In genomic region chr7:130732980-130733865, GRCh38 we compare ENCODE assay signal across 9 cellular contexts. TPM values are rescaled to one million over a fixed set of nuclear protein-coding genes. Genes with fewer than 3 reads are reported as not detected.
DNase-seq lines count a peak whose midpoint lies in the region; ATAC-seq and TF ChIP-seq lines count a peak whose summit lies in the region.
"Had no signal": no experiment of that assay in that cellular context is flagged by ENCODE, and none has a peak within 500 bp of the region (broad histone marks: within the 10 kb centered on the region; RNA-seq: fewer than 3 reads in every experiment).

No MANE protein-coding gene starts in this region.

- H3K27me3 Mint-ChIP-seq in T-helper 2 cell treated with Interferon-gamma antibody and Interleukin-4, amounts not matched to agents 5 μg/mL and 100 μg/mL, for 36 hours (ENCODE audit: low read depth) = peaks cover 76% of the 10 kb centered on the region
- peaks cover 81 to 84% of the 10 kb centered on the region in 2 donors for H3K27me3 Mint-ChIP-seq in effector memory CD8-positive, alpha-beta T cell
- H3K27me3 Mint-ChIP-seq in natural killer cell treated with Interleukin-12 subunit alpha and Interleukin-12 subunit beta and Interleukin-15 and Interleukin-18, amount 100 ng/mL, for 72 hours = peaks cover 59 to 80% of the 10 kb centered on the region in 2 donors

- no peak for DNase-seq in T-helper 2 cell treated with Interferon-gamma antibody and Interleukin-4, amounts not matched to agents 5 μg/mL and 100 μg/mL, for 36 hours (ENCODE audit: low spot score)
- no peak for DNase-seq in effector memory CD8-positive, alpha-beta T cell
- DNase-seq in natural killer cell treated with Interleukin-12 subunit alpha and Interleukin-12 subunit beta and Interleukin-15 and Interleukin-18, amount 100 ng/mL, for 72 hours (ENCODE audit: low spot score) = no peak
- DNase-seq in caudate nucleus (lab: John Stamatoyannopoulos, UW) = no peak
- DNase-seq in NAMALWA (ENCODE audit: low spot score) = no peak
- no peak for DNase-seq in OCI-M1 (lab: John Stamatoyannopoulos, UW)

- peak overlapping the region; percentile 71 for H3K4me3 Mint-ChIP-seq in T-helper 2 cell treated with Interferon-gamma antibody and Interleukin-4, amounts not matched to agents 5 μg/mL and 100 μg/mL, for 36 hours
- H3K4me3 Mint-ChIP-seq in effector memory CD8-positive, alpha-beta T cell = peak overlapping the region; percentile 78 to 85
- peak overlapping the region; percentile 75 for H3K4me3 Mint-ChIP-seq in natural killer cell treated with Interleukin-12 subunit alpha and Interleukin-12 subunit beta and Interleukin-15 and Interleukin-18, amount 100 ng/mL, for 72 hours

- peak; percentile 55 for ATAC-seq in HG02798 (IDR thresholded peaks at IDR 0.05; ENCODE audit: poor library complexity, unreplicated experiment)
- peak; percentile 58 for ATAC-seq in effector memory CD8-positive, alpha-beta T cell (replicated peaks)
- peak in 1 of 2 donors; percentile 55 for ATAC-seq in natural killer cell treated with Interleukin-12 subunit alpha and Interleukin-12 subunit beta and Interleukin-15 and Interleukin-18, amount 100 ng/mL, for 72 hours

- no peak overlapping the region for H3K27ac Mint-ChIP-seq in T-helper 2 cell treated with Interferon-gamma antibody and Interleukin-4, amounts not matched to agents 5 μg/mL and 100 μg/mL, for 36 hours
- H3K27ac Mint-ChIP-seq in effector memory CD8-positive, alpha-beta T cell = no peak overlapping the region
- H3K27ac Mint-ChIP-seq in natural killer cell treated with Interleukin-12 subunit alpha and Interleukin-12 subunit beta and Interleukin-15 and Interleukin-18, amount 100 ng/mL, for 72 hours = no peak overlapping the region

- peaks cover 2% of the 10 kb centered on the region for H3K36me3 Mint-ChIP-seq in T-helper 2 cell treated with Interferon-gamma antibody and Interleukin-4, amounts not matched to agents 5 μg/mL and 100 μg/mL, for 36 hours (ENCODE audit: low read depth)
- H3K36me3 Mint-ChIP-seq in effector memory CD8-positive, alpha-beta T cell (ENCODE audit: insufficient read depth) = peaks cover 14% of the 10 kb centered on the region
- H3K36me3 Mint-ChIP-seq in natural killer cell treated with Interleukin-12 subunit alpha and Interleukin-12 subunit beta and Interleukin-15 and Interleukin-18, amount 100 ng/mL, for 72 hours = peaks cover 11% of the 10 kb centered on the region

- H3K27ac ChIP-seq in C4-2B = no peak overlapping the region
- no peak overlapping the region for H3K27ac ChIP-seq in caudate nucleus (ENCODE audit: low read depth, low read length)

- TF ChIP-seq CTCF in C4-2B (conservative IDR thresholded peaks at IDR 0.05) = peak; percentile 56

- H3K4me1 Mint-ChIP-seq in T-helper 2 cell treated with Interferon-gamma antibody and Interleukin-4, amounts not matched to agents 5 μg/mL and 100 μg/mL, for 36 hours (ENCODE audit: low read depth) = peaks cover 5% of the 10 kb centered on the region
- peaks cover 0 to 8% of the 10 kb centered on the region in 2 donors for H3K4me1 Mint-ChIP-seq in effector memory CD8-positive, alpha-beta T cell (ENCODE audit: low read depth in 2 of 2)
- H3K4me1 Mint-ChIP-seq in natural killer cell treated with Interleukin-12 subunit alpha and Interleukin-12 subunit beta and Interleukin-15 and Interleukin-18, amount 100 ng/mL, for 72 hours (ENCODE audit: low read depth in 2 of 2) = peaks cover 3 to 5% of the 10 kb centered on the region in 2 donors

- H3K9me3 Mint-ChIP-seq in T-helper 2 cell treated with Interferon-gamma antibody and Interleukin-4, amounts not matched to agents 5 μg/mL and 100 μg/mL, for 36 hours = peaks cover 15% of the 10 kb centered on the region
- no peaks in the 10 kb centered on the region for H3K9me3 Mint-ChIP-seq in effector memory CD8-positive, alpha-beta T cell
- no peaks in the 10 kb centered on the region for H3K9me3 Mint-ChIP-seq in natural killer cell treated with Interleukin-12 subunit alpha and Interleukin-12 subunit beta and Interleukin-15 and Interleukin-18, amount 100 ng/mL, for 72 hours

RNA-seq across cellular contexts. Expression of gene KLF14, which starts 0.8 kb away (rescaled TPM):
- total RNA-seq in natural killer cell treated with Interleukin-12 subunit alpha and Interleukin-12 subunit beta and Interleukin-15 and Interleukin-18, amount 100 ng/mL, for 72 hours = not detected
- total RNA-seq: glomerular endothelial cell had no signal

RNA-seq across cellular contexts. Expression of gene TSGA13, which starts 46.9 kb away (rescaled TPM):
- not detected for total RNA-seq in natural killer cell treated with Interleukin-12 subunit alpha and Interleukin-12 subunit beta and Interleukin-15 and Interleukin-18, amount 100 ng/mL, for 72 hours
- total RNA-seq: glomerular endothelial cell had no signal
